Comparison of ENCODE assay signal across 11 cellular contexts in the genomic region with DNA sequence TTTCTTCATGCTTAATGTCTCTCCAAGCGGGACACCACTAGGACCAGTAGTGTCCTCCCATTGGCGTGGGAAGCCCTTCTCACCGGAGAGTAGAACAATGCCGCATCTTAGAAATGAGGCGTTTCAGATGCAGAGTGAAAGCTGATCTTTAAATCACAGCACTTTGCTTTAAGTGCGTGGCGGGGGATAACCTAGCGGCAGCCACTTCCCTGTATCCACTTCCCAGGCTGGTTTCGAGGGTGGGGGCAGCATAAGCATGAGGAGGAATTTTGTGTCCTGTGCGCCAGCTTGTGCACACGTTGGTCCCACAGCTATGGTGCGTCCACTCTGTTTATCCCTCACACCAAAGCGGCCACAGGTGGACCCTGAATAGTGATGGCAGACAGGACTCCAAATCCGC.
DNase-seq lines count a peak whose midpoint lies in the region; ATAC-seq and TF ChIP-seq lines count a peak whose summit lies in the region.
"Had no signal": no experiment of that assay in that cellular context is flagged by ENCODE, and none has a peak within 500 bp of the region (broad histone marks: within the 10 kb centered on the region; RNA-seq: fewer than 3 reads in every experiment).

No MANE protein-coding gene starts in this region.

- H3K4me1 ChIP-seq in CD8-positive, alpha-beta memory T cell (ENCODE audit: insufficient read depth, low read length), result peaks cover 98% of the 10 kb centered on the region
- H3K4me1 ChIP-seq in IMR-90 (ENCODE audit: control insufficient read depth, insufficient read depth, low read length) (peaks cover 54% of the 10 kb centered on the region), psoas muscle (peaks cover 60% of the 10 kb centered on the region)

- peak overlapping the region; percentile 80 for H2BK120ac ChIP-seq in IMR-90 (ENCODE audit: low read depth, low read length)

- no peak overlapping the region for H3K4me2 ChIP-seq in IMR-90 (ENCODE audit: low read depth, low read length)

- H3K36me3 ChIP-seq in CD8-positive, alpha-beta memory T cell (ENCODE audit: insufficient read depth, low read length), result peaks cover 4% of the 10 kb centered on the region
- H3K36me3 ChIP-seq in IMR-90 (ENCODE audit: control insufficient read depth, insufficient read depth, low read length), result no peaks in the 10 kb centered on the region
- peaks cover 0 to 18% of the 10 kb centered on the region in 2 donors for H3K36me3 ChIP-seq in psoas muscle (ENCODE audit: insufficient read depth in 1 of 2, low read depth in 1 of 2)

- H3K9me1 ChIP-seq in IMR-90 (ENCODE audit: insufficient read depth, low read length), result peaks cover 35% of the 10 kb centered on the region

- H3K9me3 ChIP-seq in CD8-positive, alpha-beta memory T cell (ENCODE audit: low read length), result no peaks in the 10 kb centered on the region
- H3K9me3 ChIP-seq in IMR-90 (ENCODE audit: control insufficient read depth, insufficient read depth, low read length), result no peaks in the 10 kb centered on the region
- H3K9me3 ChIP-seq in psoas muscle, result no peaks in the 10 kb centered on the region

- dilution Hi-C loops in IMR-90 (cut with HindIII; ENCODE audit: low sequenced_read_pairs, unreplicated experiment), result no loop called here

- peaks cover 98 to 100% (median 100%) of the 10 kb centered on the region in 3 donors for H3K4me1 Mint-ChIP-seq in CD8-positive, alpha-beta memory T cell
- peaks cover 82 to 99% of the 10 kb centered on the region in 2 donors for H3K4me1 Mint-ChIP-seq in effector memory CD8-positive, alpha-beta T cell (ENCODE audit: low read depth in 2 of 2)

- no peak for TF ChIP-seq POLR2A in IMR-90 (IDR thresholded peaks at IDR 0.05; ENCODE audit: low read depth, low read length)

- CTCF ChIA-PET in CD8-positive, alpha-beta memory T cell (lab: Charles Lee), result interaction anchor here (0.7 to 5.4 kb wide), 12 partner anchors 14 to 142 kb away, joined by 3 to 38 read pairs (median 3); a partner anchor contains a TSS
- CTCF ChIA-PET in IMR-90 (lab: Yijun Ruan, JAX), result interaction anchor here (1.1 to 3.5 kb wide), 2 partner anchors 62 to 142 kb away, joined by 3 to 19 read pairs; no protein-coding TSS in a partner anchor

- H2BK15ac ChIP-seq in IMR-90 (ENCODE audit: low read depth, low read length), result peak overlapping the region; percentile 84; the same call in 2 of the 3 replicates

- WGBS in IMR-90 (ENCODE audit: extremely low coverage in 2 of 2, insufficient read length in 1 of 2), 2 experiments, result 93% methylated on average over 5 of the region's 14 CpGs; no CpG with 5 or more reads in 1 of the 2 experiments
- WGBS in psoas muscle, 3 donors, result 92 to 94% (median 93%) methylated on average over 14 of the region's 14 CpGs

- no TSS peak for BruUV-seq in IMR-90 (replicated peaks; lab: Mats Ljungman, UMichigan)

- H3K27ac Mint-ChIP-seq in CD8-positive, alpha-beta memory T cell, result peak overlapping the region; percentile 93 to 98 (median 97)
- H3K27ac Mint-ChIP-seq in effector memory CD8-positive, alpha-beta T cell, result peak overlapping the region; percentile 95 to 96

- peaks cover 0 to 35% of the 10 kb centered on the region in 2 experiments; a peak in 3 of 4 replicates for H3K79me1 ChIP-seq in IMR-90 (ENCODE audit: low read depth in 1 of 2, low read length in 2 of 2)

- H2BK5ac ChIP-seq in IMR-90 (ENCODE audit: low read depth, low read length, poor library complexity, severe bottlenecking), result peak overlapping the region; percentile 68

- peak overlapping the region; percentile 95 for H2AK5ac ChIP-seq in IMR-90 (ENCODE audit: low read depth, low read length)

- peak overlapping the region; percentile 62 for H3K27ac ChIP-seq in CD8-positive, alpha-beta memory T cell (ENCODE audit: low read depth, low read length)
- H3K27ac ChIP-seq in IMR-90 (ENCODE audit: insufficient read depth, low read length) (peak overlapping the region; percentile 70), psoas muscle (peak overlapping the region; percentile 84)

- no peak overlapping the region for H3K4me3 ChIP-seq in CD8-positive, alpha-beta memory T cell (ENCODE audit: low read length)
- H3K4me3 ChIP-seq in IMR-90 (ENCODE audit: insufficient read depth, low read depth, low read length), result no peak overlapping the region
- no peak overlapping the region for H3K4me3 ChIP-seq in psoas muscle

- peak overlapping the region; percentile 58; the same call in 1 of the 2 replicates for H3K14ac ChIP-seq in IMR-90 (replicated peaks; ENCODE audit: low read depth, low read length)

- in situ Hi-C loops in IMR-90 (cut with MboI; ENCODE audit: low sequenced_read_pairs), result loop anchor here (5.0 kb wide), 1 partner anchor 138 kb away; no protein-coding TSS in a partner anchor

- no peak overlapping the region for H3K23ac ChIP-seq in IMR-90 (ENCODE audit: low read depth, low read length)

- peak overlapping the region; percentile 22 to 80 (median 79) for H3K4me3 Mint-ChIP-seq in CD8-positive, alpha-beta memory T cell
- peak overlapping the region; percentile 63 to 79 for H3K4me3 Mint-ChIP-seq in effector memory CD8-positive, alpha-beta T cell

- H4K91ac ChIP-seq in IMR-90 (ENCODE audit: insufficient read depth, low read depth, low read length), result peak overlapping the region; percentile 87

- ATAC-seq in IMR-90 (ENCODE audit: low read depth) (no peak), psoas muscle (no peak), GM21515 (IDR thresholded peaks at IDR 0.05; ENCODE audit: unreplicated experiment) (no peak)
- ATAC-seq in effector memory CD8-positive, alpha-beta T cell (replicated peaks), result no peak

- no peaks in the 10 kb centered on the region for H3K27me3 ChIP-seq in CD8-positive, alpha-beta memory T cell (ENCODE audit: insufficient read depth, low read length, poor library complexity, severe bottlenecking)
- no peaks in the 10 kb centered on the region for H3K27me3 ChIP-seq in IMR-90 (ENCODE audit: control insufficient read depth, insufficient read depth, low read length)
- no peaks in the 10 kb centered on the region for H3K27me3 ChIP-seq in psoas muscle (ENCODE audit: insufficient read depth in 3 of 3, low read length in 2 of 3)

- H2AK9ac ChIP-seq in IMR-90 (replicated peaks; ENCODE audit: low read depth, low read length, poor library complexity), result peak overlapping the region; percentile 29

- H4K8ac ChIP-seq in IMR-90 (ENCODE audit: low read depth in 2 of 2, low read length in 2 of 2), result peak overlapping the region; percentile 2 to 79

- intact Hi-C loops in IMR-90 (cut with micrococcal nuclease), result loop anchor here (2.0 kb wide), 1 partner anchor 33 kb away; no protein-coding TSS in a partner anchor
- intact Hi-C loops in psoas muscle (cut with DNase I), result no loop called here

- peaks cover 0 to 2% of the 10 kb centered on the region in 2 donors for H3K27me3 Mint-ChIP-seq in CD8-positive, alpha-beta memory T cell
- no peaks in the 10 kb centered on the region for H3K27me3 Mint-ChIP-seq in effector memory CD8-positive, alpha-beta T cell

- H3K36me3 Mint-ChIP-seq in CD8-positive, alpha-beta memory T cell, result peaks cover 6 to 47% (median 17%) of the 10 kb centered on the region in 3 donors
- peaks cover 83% of the 10 kb centered on the region for H3K36me3 Mint-ChIP-seq in effector memory CD8-positive, alpha-beta T cell (ENCODE audit: insufficient read depth)

- no peak for TF ChIP-seq RAD21 in IMR-90 (IDR thresholded peaks at IDR 0.05; ENCODE audit: low read length)

- TF ChIP-seq CTCF in IMR-90 (conservative IDR thresholded peaks at IDR 0.05; ENCODE audit: low read depth, low read length), result no peak
- no peak for TF ChIP-seq CTCF in psoas muscle (IDR thresholded peaks at IDR 0.05)
- TF ChIP-seq CTCF in GM10266 (IDR thresholded peaks at IDR 0.05; ENCODE audit: control insufficient read depth, insufficient read depth, low read depth, missing control alignments), result no peak

- peak overlapping the region; percentile 78 for H2BK20ac ChIP-seq in IMR-90 (ENCODE audit: low read depth, low read length)

- H3K56ac ChIP-seq in IMR-90 (ENCODE audit: extremely low read depth, insufficient read depth, low read length), result no peak overlapping the region

- DNase-seq in CD8-positive, alpha-beta memory T cell, result no peak
- DNase-seq in IMR-90, result no peak
- no peak for DNase-seq in effector memory CD8-positive, alpha-beta T cell
- DNase-seq in psoas muscle, result no peak
- DNase-seq in NCI-H2081 treated with DMSO at 0.1 percent for 48 hours (lab: John Stamatoyannopoulos, UW), result no peak
- DNase-seq in GM10266 (ENCODE audit: extremely low spot score), result no peak
- no peak for DNase-seq in effector CD4-positive, alpha-beta T cell
- DNase-seq: NCI-H2029, occipital lobe, SHP77 treated with DMSO at 0.1 percent for 48 hours had no signal

- POLR2A ChIA-PET in CD8-positive, alpha-beta memory T cell (lab: Charles Lee), result interaction anchor here (0.8 to 3.3 kb wide), 3 partner anchors 32 to 63 kb away, joined by 3 to 22 read pairs (median 4); a partner anchor contains a TSS
- POLR2A ChIA-PET in IMR-90 (lab: Charles Lee; ENCODE audit: unreplicated experiment), result no interaction called here

- H3K9ac ChIP-seq in IMR-90 (ENCODE audit: low read depth, low read length), result no peak overlapping the region

- peak overlapping the region; percentile 28 for H4K5ac ChIP-seq in IMR-90 (ENCODE audit: low read depth, low read length)

- no peaks in the 10 kb centered on the region for H3K9me3 Mint-ChIP-seq in CD8-positive, alpha-beta memory T cell
- H3K9me3 Mint-ChIP-seq in effector memory CD8-positive, alpha-beta T cell, result no peaks in the 10 kb centered on the region

- peak overlapping the region; percentile 82 for H3K4ac ChIP-seq in IMR-90 (ENCODE audit: low read depth, low read length)

- H2AFZ ChIP-seq in IMR-90 (replicated peaks; ENCODE audit: low read length, poor library complexity), result no peak overlapping the region

- peak overlapping the region; percentile 65 for H3K18ac ChIP-seq in IMR-90 (ENCODE audit: low read depth, low read length)

- H4K20me1 ChIP-seq in IMR-90 (ENCODE audit: insufficient read depth, low read length), result no peaks in the 10 kb centered on the region

TF ChIP-seq in IMR-90, 13 proteins besides CTCF, POLR2A, EP300 and RAD21:
- no peak for TF ChIP-seq NFE2L2 (IDR thresholded peaks at IDR 0.05; ENCODE audit: low read depth, low read length)
